ENCODE assay signal across 21 cellular contexts in the genomic region with DNA sequence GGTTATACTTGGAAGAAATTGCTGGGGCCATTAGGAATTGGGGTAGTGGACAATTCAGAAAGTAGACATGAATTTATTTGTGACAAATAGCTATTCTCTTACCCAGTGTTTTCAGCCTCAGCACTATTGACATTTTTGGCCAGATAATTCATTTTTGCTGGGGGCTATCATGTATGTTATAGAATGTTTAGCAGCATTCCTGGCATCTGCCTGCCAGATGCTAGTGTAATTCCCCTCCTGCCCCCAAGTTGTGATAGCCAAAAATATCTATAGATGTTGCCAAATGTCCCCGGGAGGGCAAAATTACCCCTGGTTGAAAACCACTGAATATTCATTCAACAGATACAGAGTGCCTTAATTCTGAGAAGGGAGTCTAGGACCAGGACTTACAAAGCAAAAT.
"Had no signal": no experiment of that assay in that cellular context is flagged by ENCODE, and none has a peak within 500 bp of the region (broad histone marks: within the 10 kb centered on the region; RNA-seq: fewer than 3 reads in every experiment).

No MANE protein-coding gene starts in this region.

- H3K4me2 ChIP-seq: KMS-11 had no signal

- H3K9ac ChIP-seq: KMS-11 had no signal

- DNase-seq: Kasumi-1, MM.1S, NCI-H1092 treated with DMSO at 0.1 percent for 48 hours, NCI-H1436, NCI-H1930, NCI-H2081, NCI-H2107, NCI-H2227 treated with DMSO at 0.1 percent for 48 hours, NCI-H510A, NCI-H524 treated with DMSO at 0.1 percent for 48 hours, NCI-H69, NCI-H774, SHP77, SW 1271, T-cell had no signal

- ATAC-seq: K562, T-cell had no signal

- H3K4me3 ChIP-seq: K562 had no signal

- H3K27ac ChIP-seq: HL-60, KMS-11, RWPE1 had no signal

- FAIRE-seq: HTR-8/SVneo, K562, RCC 7860 had no signal
